18 cellular contexts compared by ENCODE assay signal in the genomic region with DNA sequence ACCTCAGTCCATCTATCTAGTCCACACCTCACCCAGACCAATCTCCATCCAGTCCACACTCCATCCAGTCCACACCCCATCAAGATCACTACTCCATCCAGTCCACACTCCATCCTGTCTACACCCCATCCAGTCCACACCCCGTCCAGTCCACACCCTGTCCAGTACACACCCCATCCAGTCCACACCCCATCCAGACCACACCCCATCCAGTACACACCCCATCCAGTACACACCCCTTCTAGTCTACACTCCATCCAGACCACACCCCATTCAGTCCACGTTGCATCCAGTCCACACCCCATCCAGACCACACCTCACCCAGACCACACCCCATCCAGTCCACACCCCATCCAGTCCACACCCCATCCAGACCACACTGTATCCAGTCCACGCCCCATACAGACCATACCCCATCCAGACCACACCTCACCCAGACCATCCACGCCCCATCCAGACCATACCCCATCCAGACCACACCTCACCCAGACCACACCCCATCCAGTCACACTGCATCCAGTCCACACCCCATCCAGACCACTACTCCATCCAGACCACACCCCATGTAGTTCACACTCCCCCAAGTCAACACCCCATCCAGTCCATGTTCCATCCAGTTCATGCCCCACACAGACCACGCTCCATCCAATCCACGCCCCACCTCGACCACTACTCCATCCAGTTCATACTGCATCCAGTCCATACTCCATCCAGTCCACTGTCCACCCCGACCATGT.
A peak's percentile ranks its signal among the peaks of the same experiment; 100 is the strongest.
DNase-seq lines count a peak whose midpoint lies in the region; ATAC-seq and TF ChIP-seq lines count a peak whose summit lies in the region.
"Had no signal": no experiment of that assay in that cellular context is flagged by ENCODE, and none has a peak within 500 bp of the region (broad histone marks: within the 10 kb centered on the region; RNA-seq: fewer than 3 reads in every experiment).

No MANE protein-coding gene starts in this region.

- no peaks in the 10 kb centered on the region for H3K9me2 ChIP-seq in GM23338 (ENCODE audit: insufficient read depth)

- H3K27me3 Mint-ChIP-seq in HFFc6 (ENCODE audit: insufficient read depth) (peaks cover 46% of the 10 kb centered on the region), progenitor cell of endocrine pancreas (no peaks in the 10 kb centered on the region), GM23338 (ENCODE audit: insufficient read depth, low read depth, poor library complexity) (peaks cover 7% of the 10 kb centered on the region)

- H2BK120ac ChIP-seq in mesenchymal stem cell (ENCODE audit: low read depth, low read length): no peak overlapping the region

- H3K36me3 Mint-ChIP-seq in HFFc6 (ENCODE audit: low read depth): peaks cover 60% of the 10 kb centered on the region
- peaks cover 16% of the 10 kb centered on the region for H3K36me3 Mint-ChIP-seq in progenitor cell of endocrine pancreas (ENCODE audit: insufficient read depth)
- peaks cover 4% of the 10 kb centered on the region; the same call in 2 of the 3 replicates for H3K36me3 Mint-ChIP-seq in GM23338 (ENCODE audit: low read depth)
- H3K36me3 Mint-ChIP-seq: neural progenitor cell had no signal

- H3K27ac Mint-ChIP-seq in HFFc6 (no peak overlapping the region; the same call in 1 of the 2 replicates), progenitor cell of endocrine pancreas (no peak overlapping the region), GM23338 (no peak overlapping the region)
- H3K27ac Mint-ChIP-seq: neural progenitor cell, T-helper 17 cell had no signal

- no peak overlapping the region for H2AK5ac ChIP-seq in mesenchymal stem cell (ENCODE audit: low read length, severe bottlenecking)

- 64% methylated on average over 8 of the region's 8 CpGs for WGBS in mesenchymal stem cell

- H3K4me3 Mint-ChIP-seq in HFFc6 (peak overlapping the region; percentile 25; the same call in 1 of the 2 replicates), progenitor cell of endocrine pancreas (ENCODE audit: low read depth) (no peak overlapping the region), GM23338 (no peak overlapping the region)
- H3K4me3 Mint-ChIP-seq: neural progenitor cell, T-helper 17 cell had no signal

- H3K9me3 Mint-ChIP-seq in HFFc6 (peaks cover 33% of the 10 kb centered on the region), progenitor cell of endocrine pancreas (ENCODE audit: low read depth) (peaks cover 6% of the 10 kb centered on the region), GM23338 (peaks cover 49% of the 10 kb centered on the region)

- no peak overlapping the region for H3K18ac ChIP-seq in mesenchymal stem cell (ENCODE audit: low read depth in 1 of 2, low read length in 2 of 2)

- no peak overlapping the region for H3K27ac ChIP-seq in mesenchymal stem cell (ENCODE audit: low read length, poor library complexity, severe bottlenecking)
- no peak overlapping the region for H3K27ac ChIP-seq in GM23338 (ENCODE audit: low read depth)
- H3K27ac ChIP-seq: body of pancreas, neural progenitor cell had no signal

- H3K4me1 ChIP-seq in BE2C (no peaks in the 10 kb centered on the region), mesenchymal stem cell (ENCODE audit: control insufficient read depth, insufficient read depth, low read depth, low read length) (peaks cover 3% of the 10 kb centered on the region), GM23338 (ENCODE audit: insufficient read depth) (0 out of 2 replicates have a peak, but pooled peaks cover 8% of the 10 kb centered on the region)
- H3K4me1 ChIP-seq: body of pancreas, neural progenitor cell had no signal

- no peak overlapping the region for H4K8ac ChIP-seq in mesenchymal stem cell (ENCODE audit: low read length)

- no peaks in the 10 kb centered on the region for H3K27me3 ChIP-seq in BE2C
- H3K27me3 ChIP-seq in mesenchymal stem cell (ENCODE audit: control insufficient read depth in 1 of 2, insufficient read depth in 1 of 2, low read length in 2 of 2): no peaks in the 10 kb centered on the region
- H3K27me3 ChIP-seq in GM23338 (ENCODE audit: insufficient read depth): no peaks in the 10 kb centered on the region
- H3K27me3 ChIP-seq: body of pancreas, neural progenitor cell had no signal

- no peaks in the 10 kb centered on the region for H4K20me1 ChIP-seq in GM23338 (replicated peaks; ENCODE audit: insufficient read depth)

- H2AFZ ChIP-seq in mesenchymal stem cell (ENCODE audit: low read depth, low read length) (no peak overlapping the region), GM23338 (no peak overlapping the region)
- H2AFZ ChIP-seq: neural progenitor cell had no signal

- H3K79me2 ChIP-seq in GM23338 (replicated peaks; ENCODE audit: insufficient read depth): no peaks in the 10 kb centered on the region

- H3K9ac ChIP-seq in mesenchymal stem cell (ENCODE audit: low read length): no peak overlapping the region
- H3K9ac ChIP-seq: neural progenitor cell had no signal

- no peaks in the 10 kb centered on the region for H3F3A ChIP-seq in GM23338 (replicated peaks; ENCODE audit: low read depth)

- H3K4me3 ChIP-seq in BE2C (ENCODE audit: low read depth, low read length) (no peak overlapping the region), mesenchymal stem cell (ENCODE audit: insufficient read depth in 1 of 2, low read depth in 1 of 2, low read length in 2 of 2) (no peak overlapping the region), GM23338 (no peak overlapping the region)
- H3K4me3 ChIP-seq: body of pancreas, neural progenitor cell had no signal

- H3K79me1 ChIP-seq in mesenchymal stem cell (replicated peaks; ENCODE audit: low read length, poor library complexity, severe bottlenecking): no peaks in the 10 kb centered on the region

- H2BK15ac ChIP-seq in mesenchymal stem cell (ENCODE audit: low read depth, poor library complexity, severe bottlenecking): no peak overlapping the region

- H3K23ac ChIP-seq in mesenchymal stem cell (ENCODE audit: low read length in 2 of 2): no peak overlapping the region

- H3K14ac ChIP-seq in mesenchymal stem cell (ENCODE audit: low read length in 2 of 2): no peak overlapping the region

- H3K9me3 ChIP-seq in BE2C: no peaks in the 10 kb centered on the region
- no peaks in the 10 kb centered on the region for H3K9me3 ChIP-seq in mesenchymal stem cell (ENCODE audit: control insufficient read depth, low read length)
- H3K9me3 ChIP-seq: body of pancreas had no signal

- no peak overlapping the region for H3K4ac ChIP-seq in mesenchymal stem cell (ENCODE audit: low read depth in 1 of 2, low read length in 2 of 2)

- H3K4me2 ChIP-seq in mesenchymal stem cell (ENCODE audit: low read length, poor library complexity, severe bottlenecking): no peak overlapping the region
- no peak overlapping the region for H3K4me2 ChIP-seq in GM23338
- H3K4me2 ChIP-seq: neural progenitor cell had no signal

- TF ChIP-seq CTCF in BE2C (IDR thresholded peaks at IDR 0.05; ENCODE audit: low read depth, low read length) (no peak), HFFc6 (IDR thresholded peaks at IDR 0.05) (no peak), progenitor cell of endocrine pancreas (IDR thresholded peaks at IDR 0.05; ENCODE audit: unreplicated experiment) (no peak), GM23338 (conservative IDR thresholded peaks at IDR 0.05; ENCODE audit: low read depth in 2 of 2) (no peak)

- peak; percentile 26 for ATAC-seq in esophagus mucosa
- ATAC-seq in GM23338: no peak
- ATAC-seq in HG03442 (IDR thresholded peaks at IDR 0.05; ENCODE audit: unreplicated experiment): no peak
- ATAC-seq: body of pancreas, T-helper 17 cell had no signal

- no peak overlapping the region for H2BK5ac ChIP-seq in mesenchymal stem cell (ENCODE audit: low read depth, low read length, poor library complexity, severe bottlenecking)

- DNase-seq in BE2C: peak; percentile 10
- no peak for DNase-seq in HFFc6
- peak; percentile 5 for DNase-seq in progenitor cell of endocrine pancreas (ENCODE audit: low spot score, unreplicated experiment)
- DNase-seq in mesenchymal stem cell: no peak
- DNase-seq in GM23338 (ENCODE audit: low spot score): no peak
- no peak for DNase-seq in stimulated activated naive CD4-positive, alpha-beta T cell (lab: John Stamatoyannopoulos, UW)
- DNase-seq: activated CD4-positive, CD25-positive, alpha-beta regulatory T cell; activated naive CD4-positive, alpha-beta T cell treated with anti-CD3 and anti-CD28 coated beads, Interleukin-2, amount 50 U/mL, for 16 hours; COR-L47; mesendoderm; NCI-H1694; SIG-M5; substantia nigra; T-helper 17 cell had no signal

- H2BK12ac ChIP-seq in mesenchymal stem cell (ENCODE audit: low read length in 2 of 2): no peak overlapping the region

- H3K36me3 ChIP-seq in BE2C (peaks cover 67% of the 10 kb centered on the region), mesenchymal stem cell (ENCODE audit: control insufficient read depth in 1 of 2, insufficient read depth in 2 of 2, low read depth in 1 of 2, low read length in 2 of 2) (peaks cover 0 to 66% of the 10 kb centered on the region in 2 experiments), GM23338 (ENCODE audit: insufficient read depth) (no peaks in the 10 kb centered on the region)
- H3K36me3 ChIP-seq: neural progenitor cell had no signal

- H3K4me1 Mint-ChIP-seq in HFFc6 (ENCODE audit: low read depth) (peaks cover 21% of the 10 kb centered on the region), progenitor cell of endocrine pancreas (ENCODE audit: low read depth) (no peaks in the 10 kb centered on the region), GM23338 (peaks cover 11% of the 10 kb centered on the region)
- H3K4me1 Mint-ChIP-seq: neural progenitor cell, T-helper 17 cell had no signal

- no peak overlapping the region for H4K91ac ChIP-seq in mesenchymal stem cell (ENCODE audit: low read length)

TF ChIP-seq in GM23338, 12 proteins besides CTCF, POLR2A, EP300 and RAD21 (continues in another document):
- TF ChIP-seq EZH2 (IDR thresholded peaks at IDR 0.05; ENCODE audit: low read depth, unreplicated experiment) (no peak), ZNF331 (CRISPR knock-in tag; IDR thresholded peaks at IDR 0.05; ENCODE audit: low read depth) (no peak), JUNB (IDR thresholded peaks at IDR 0.05; ENCODE audit: unreplicated experiment) (no peak), NANOG (IDR thresholded peaks at IDR 0.05; ENCODE audit: borderline replicate concordance) (no peak), EZH2phosphoT487 (IDR thresholded peaks at IDR 0.05; ENCODE audit: unreplicated experiment) (no peak), STAT1 (IDR thresholded peaks at IDR 0.05; ENCODE audit: unreplicated experiment) (no peak), ZNF114 (CRISPR knock-in tag; IDR thresholded peaks at IDR 0.05) (no peak)

Comparison
In these comparisons a context has a peak if more than half of its experiments do, and no peak if none do; other contexts are left out.
1. DNase-seq: peak in BE2C (single experiment) and progenitor cell of endocrine pancreas (single experiment); none in HFFc6 (single experiment), mesenchymal stem cell (single experiment), GM23338 (single experiment) and stimulated activated naive CD4-positive, alpha-beta T cell (0 of 6).